Comparison of ENCODE assay signal across 24 cellular contexts in the genomic region with DNA sequence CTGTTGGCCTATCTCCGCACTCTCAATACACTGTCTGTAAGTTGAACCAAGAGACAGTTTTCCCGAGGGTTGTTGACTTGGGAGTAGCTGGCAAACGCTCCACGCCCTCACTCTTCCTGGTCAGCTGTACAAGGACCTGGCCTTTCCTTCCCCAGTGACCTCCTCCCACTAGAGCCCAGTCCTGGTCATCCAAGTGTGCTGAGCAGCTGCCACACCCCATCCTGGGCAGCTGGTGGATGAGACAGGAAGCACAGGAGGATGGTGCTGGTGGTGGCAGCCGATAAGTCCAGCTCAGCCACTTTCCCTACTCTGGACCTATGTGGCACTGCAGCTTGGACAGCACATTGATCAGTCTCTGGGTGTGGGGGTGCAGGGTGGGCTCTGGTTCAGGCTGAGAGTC. TPM values are rescaled to one million over a fixed set of nuclear protein-coding genes. Genes with fewer than 3 reads are reported as not detected.
"Had no signal": no experiment of that assay in that cellular context is flagged by ENCODE, and none has a peak within 500 bp of the region (broad histone marks: within the 10 kb centered on the region; RNA-seq: fewer than 3 reads in every experiment).

No MANE protein-coding gene starts in this region.

- H3K27me3 ChIP-seq: testis, tibial nerve, upper lobe of left lung, uterus had no signal

- H3K9me3 ChIP-seq: testis, tibial nerve, upper lobe of left lung, uterus had no signal

- H3K4me3 ChIP-seq: smooth muscle cell, testis, tibial nerve, upper lobe of left lung, uterus had no signal

- H3K9ac ChIP-seq: parathyroid adenoma had no signal

- ATAC-seq: effector memory CD8-positive, alpha-beta T cell; left lobe of liver; sciatic nerve; stimulated activated memory B cell treated with anti-CD40 and anti-IgM and Interleukin-4, amounts not matched to agents 10 μg/mL and 1 μg/mL and 100 μg/mL, for 72 hours had no signal

- H3K4me1 ChIP-seq: parathyroid adenoma, testis, tibial nerve, upper lobe of left lung, uterus had no signal

- H3K27ac ChIP-seq: parathyroid adenoma, testis, tibial nerve, upper lobe of left lung, uterus had no signal

- H2AFZ ChIP-seq: parathyroid adenoma had no signal

- DNase-seq: cerebellar nuclear complex; cortex of kidney; effector memory CD8-positive, alpha-beta T cell; erythroblast; hypothalamus; mesenchymal stem cell; natural killer cell; stimulated activated CD4-positive, alpha-beta T cell treated with anti-CD3 and anti-CD28 coated beads, Interleukin-2, amount 100 ng/mL, for 24 hours; stimulated activated CD4-positive, alpha-beta T cell treated with anti-CD3 and anti-CD28 coated beads, Interleukin-4, amount 100 ng/mL, for 24 hours; stimulated activated naive CD8-positive, alpha-beta T cell treated with anti-CD3 and anti-CD28 coated beads, Interleukin-15, Interleukin-2, amounts not matched to agents 100 U/mL and 50 U/mL, for 24 hours; substantia nigra; testis; uterus had no signal

- H3K36me3 ChIP-seq: uterus had no signal

- H3K4me2 ChIP-seq: smooth muscle cell had no signal

- H3K79me2 ChIP-seq: parathyroid adenoma had no signal

RNA-seq across cellular contexts. Expression of a gene that starts 26.8 kb away (rescaled TPM):
- total RNA-seq: dermis microvascular lymphatic vessel endothelial cell, frontal cortex, left lobe of liver, lung microvascular endothelial cell, mucosa of gallbladder, natural killer cell, sciatic nerve, upper lobe of left lung had no signal
